In genomic region chr2:47738331-47738730, GRCh38 we compare ENCODE assay signal across 29 cellular contexts.
"Had no signal": no experiment of that assay in that cellular context is flagged by ENCODE, and none has a peak within 500 bp of the region (broad histone marks: within the 10 kb centered on the region; RNA-seq: fewer than 3 reads in every experiment).

No MANE protein-coding gene starts in this region.

- H3K4me3 ChIP-seq: dorsolateral prefrontal cortex, gastrocnemius medialis, heart left ventricle, hepatocyte, left lung, neural progenitor cell, prostate gland, right atrium auricular region, smooth muscle cell, suprapubic skin, transverse colon, upper lobe of right lung, uterus had no signal

- H3K4me2 ChIP-seq: hepatocyte, neural progenitor cell, smooth muscle cell had no signal

- H3K36me3 ChIP-seq: gastrocnemius medialis, heart left ventricle, left lung, neural progenitor cell, prostate gland, right atrium auricular region, suprapubic skin, transverse colon, upper lobe of right lung had no signal

- H3K9me3 ChIP-seq: gastrocnemius medialis, heart left ventricle, left lung, prostate gland, right atrium auricular region, suprapubic skin, transverse colon, upper lobe of right lung, uterus had no signal

- H3K9ac ChIP-seq: neural progenitor cell had no signal

- H2AFZ ChIP-seq: hepatocyte, neural progenitor cell had no signal

- H3K27me3 ChIP-seq: dorsolateral prefrontal cortex, gastrocnemius medialis, hepatocyte, left lung, neural progenitor cell, right atrium auricular region, transverse colon, upper lobe of right lung, uterus had no signal

- H3K4me1 ChIP-seq: gastrocnemius medialis, heart left ventricle, left lung, prostate gland, right atrium auricular region, suprapubic skin, transverse colon, upper lobe of right lung, uterus had no signal

- DNase-seq: dorsolateral prefrontal cortex; effector CD4-positive, alpha-beta T cell; foreskin fibroblast; gastrocnemius medialis; heart left ventricle; kidney; left lung; mesenchymal stem cell; midbrain; naive thymus-derived CD4-positive, alpha-beta T cell; nucleus accumbens; stimulated activated CD4-positive, alpha-beta T cell treated with anti-CD3 and anti-CD28 coated beads, Interleukin-12 subunit alpha, Interleukin-12 subunit beta, amount 100 ng/mL, for 4 hours; stimulated activated CD4-positive, alpha-beta T cell treated with anti-CD3 and anti-CD28 coated beads, Interleukin-1b, Interleukin-23, amount 100 ng/mL, for 48 hours; stimulated activated CD4-positive, alpha-beta T cell treated with anti-CD3 and anti-CD28 coated beads, Interleukin-4, amount 100 ng/mL, for 1 hour; stimulated activated CD8-positive, alpha-beta memory T cell treated with anti-CD3 and anti-CD28 coated beads, Interleukin-4, amount 100 ng/mL, for 48 hours; stimulated activated naive CD4-positive, alpha-beta T cell; stimulated activated naive CD8-positive, alpha-beta T cell treated with anti-CD3 and anti-CD28 coated beads, Interleukin-15, amount 100 ng/mL, for 72 hours; transverse colon; upper lobe of right lung; uterus had no signal

- H3K79me2 ChIP-seq: hepatocyte had no signal

- ATAC-seq: esophagus mucosa; gastrocnemius medialis; heart left ventricle; left lung; naive thymus-derived CD4-positive, alpha-beta T cell; sciatic nerve; stimulated activated naive CD8-positive, alpha-beta T cell treated with anti-CD3 and anti-CD28 coated beads, Interleukin-15, amount 100 ng/mL, for 72 hours; upper lobe of right lung had no signal

- H3K27ac ChIP-seq: dorsolateral prefrontal cortex, epithelial cell of prostate, gastrocnemius medialis, heart left ventricle, hepatocyte, left lung, neural progenitor cell, prostate gland, right atrium auricular region, suprapubic skin, transverse colon, upper lobe of right lung, uterus had no signal
